Comparison of ENCODE assay signal across 1 cellular context in genomic region chr9:35161713-35162604, GRCh38.
TF ChIP-seq lines count a peak whose summit lies in the region.

UNC13B (plus strand) TSS chr9:35162009; CDS start chr9:35162284, 275 bp downstream.

TF ChIP-seq in HepG2, 621 proteins besides CTCF, POLR2A, EP300 and RAD21 (continued from another document and continues in another):
- TF ChIP-seq HNF4G (IDR thresholded peaks at IDR 0.05; ENCODE audit: borderline replicate concordance, low read depth, low read length) (no peak), HNF4G (CRISPR knock-in tag; IDR thresholded peaks at IDR 0.05; ENCODE audit: borderline replicate concordance, low read depth) (peak; percentile 72), PPARG (CRISPR knock-in tag; conservative IDR thresholded peaks at IDR 0.05) (no peak), ZNF75D (CRISPR knock-in tag; IDR thresholded peaks at IDR 0.05; ENCODE audit: borderline replicate concordance) (no peak), THAP9 (CRISPR knock-in tag; IDR thresholded peaks at IDR 0.05; ENCODE audit: borderline replicate concordance) (peak; percentile 87; the same call in 1 of the 2 replicates), ZNF232 (CRISPR knock-in tag; IDR thresholded peaks at IDR 0.05; ENCODE audit: borderline replicate concordance) (0 out of 2 replicates have a peak, but pooled peaks have one; percentile 64), GATA4 (IDR thresholded peaks at IDR 0.05; ENCODE audit: borderline replicate concordance, low read depth) (0 out of 2 replicates have a peak, but pooled peaks have one; percentile 24), ATF7 (IDR thresholded peaks at IDR 0.05) (no peak), ATF7 (CRISPR knock-in tag; IDR thresholded peaks at IDR 0.05) (0 out of 2 replicates have a peak, but pooled peaks have one; percentile 38), ZBTB8A (CRISPR knock-in tag; IDR thresholded peaks at IDR 0.05; ENCODE audit: borderline replicate concordance, low read depth) (no peak), RFXAP (CRISPR knock-in tag; IDR thresholded peaks at IDR 0.05; ENCODE audit: borderline replicate concordance) (no peak; the same call in 1 of the 2 replicates), ZNF737 (CRISPR knock-in tag; IDR thresholded peaks at IDR 0.05; ENCODE audit: borderline replicate concordance) (no peak), KDM3A (CRISPR knock-in tag; IDR thresholded peaks at IDR 0.05; ENCODE audit: low read depth) (peak; percentile 91; the same call in 1 of the 2 replicates), ELF3 (CRISPR knock-in tag; IDR thresholded peaks at IDR 0.05) (peak; percentile 42), ZNF704 (CRISPR knock-in tag; IDR thresholded peaks at IDR 0.05; ENCODE audit: borderline replicate concordance) (0 out of 2 replicates have a peak, but pooled peaks have one; percentile 53), FLYWCH1 (CRISPR knock-in tag; IDR thresholded peaks at IDR 0.05) (no peak; the same call in 1 of the 2 replicates), SP1 (IDR thresholded peaks at IDR 0.05) (no peak), SP1 (CRISPR knock-in tag; IDR thresholded peaks at IDR 0.05) (peak; percentile 75), ZBED4 (CRISPR knock-in tag; IDR thresholded peaks at IDR 0.05; ENCODE audit: borderline replicate concordance) (0 out of 2 replicates have a peak, but pooled peaks have one; percentile 51), NR0B2 (CRISPR knock-in tag; IDR thresholded peaks at IDR 0.05) (peak; percentile 69; the same call in 1 of the 2 replicates), HOXA5 (CRISPR knock-in tag; IDR thresholded peaks at IDR 0.05) (peak; percentile 64; the same call in 1 of the 2 replicates), ZMAT3 (CRISPR knock-in tag; conservative IDR thresholded peaks at IDR 0.05) (peak; percentile 82; the same call in 1 of the 2 replicates), HDAC2 (CRISPR knock-in tag; IDR thresholded peaks at IDR 0.05) (peak; percentile 66), MXD4 (CRISPR knock-in tag; IDR thresholded peaks at IDR 0.05) (peak; percentile 72; the same call in 1 of the 2 replicates), KAT7 (CRISPR knock-in tag; IDR thresholded peaks at IDR 0.05; ENCODE audit: borderline replicate concordance) (peak; percentile 87; the same call in 1 of the 2 replicates), NR2F2 (IDR thresholded peaks at IDR 0.05; ENCODE audit: borderline replicate concordance, low read depth) (no peak), KAT8 (CRISPR knock-in tag; IDR thresholded peaks at IDR 0.05) (peak; percentile 84), ARNTL (CRISPR knock-in tag; IDR thresholded peaks at IDR 0.05) (peak; percentile 61; the same call in 1 of the 2 replicates), KLF6 (CRISPR knock-in tag; IDR thresholded peaks at IDR 0.05) (peak; percentile 81), FOXK2 (IDR thresholded peaks at IDR 0.05) (no peak), ZNF251 (CRISPR knock-in tag; IDR thresholded peaks at IDR 0.05) (0 out of 2 replicates have a peak, but pooled peaks have one; percentile 49), KLF11 (CRISPR knock-in tag; IDR thresholded peaks at IDR 0.05) (peak; percentile 35; the same call in 1 of the 2 replicates), HMGXB4 (CRISPR knock-in tag; IDR thresholded peaks at IDR 0.05; ENCODE audit: borderline replicate concordance in 1 of 2, low read depth in 1 of 2) (peak; percentile 85 to 87), REPIN1 (CRISPR knock-in tag; IDR thresholded peaks at IDR 0.05; ENCODE audit: borderline replicate concordance, low read depth) (peak; percentile 77; the same call in 1 of the 2 replicates), ZNF558 (CRISPR knock-in tag; IDR thresholded peaks at IDR 0.05; ENCODE audit: borderline replicate concordance) (peak; percentile 70; the same call in 1 of the 2 replicates), RNF2 (conservative IDR thresholded peaks at IDR 0.05; ENCODE audit: low read depth) (0 out of 2 replicates have a peak, but pooled peaks have one; percentile 67)
- TF ChIP-seq, protein P1, sequence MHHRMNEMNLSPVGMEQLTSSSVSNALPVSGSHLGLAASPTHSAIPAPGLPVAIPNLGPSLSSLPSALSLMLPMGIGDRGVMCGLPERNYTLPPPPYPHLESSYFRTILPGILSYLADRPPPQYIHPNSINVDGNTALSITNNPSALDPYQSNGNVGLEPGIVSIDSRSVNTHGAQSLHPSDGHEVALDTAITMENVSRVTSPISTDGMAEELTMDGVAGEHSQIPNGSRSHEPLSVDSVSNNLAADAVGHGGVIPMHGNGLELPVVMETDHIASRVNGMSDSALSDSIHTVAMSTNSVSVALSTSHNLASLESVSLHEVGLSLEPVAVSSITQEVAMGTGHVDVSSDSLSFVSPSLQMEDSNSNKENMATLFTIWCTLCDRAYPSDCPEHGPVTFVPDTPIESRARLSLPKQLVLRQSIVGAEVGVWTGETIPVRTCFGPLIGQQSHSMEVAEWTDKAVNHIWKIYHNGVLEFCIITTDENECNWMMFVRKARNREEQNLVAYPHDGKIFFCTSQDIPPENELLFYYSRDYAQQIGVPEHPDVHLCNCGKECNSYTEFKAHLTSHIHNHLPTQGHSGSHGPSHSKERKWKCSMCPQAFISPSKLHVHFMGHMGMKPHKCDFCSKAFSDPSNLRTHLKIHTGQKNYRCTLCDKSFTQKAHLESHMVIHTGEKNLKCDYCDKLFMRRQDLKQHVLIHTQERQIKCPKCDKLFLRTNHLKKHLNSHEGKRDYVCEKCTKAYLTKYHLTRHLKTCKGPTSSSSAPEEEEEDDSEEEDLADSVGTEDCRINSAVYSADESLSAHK (CRISPR knock-in tag; IDR thresholded peaks at IDR 0.05; ENCODE audit: borderline replicate concordance) = no peak
- TF ChIP-seq, protein P2, sequence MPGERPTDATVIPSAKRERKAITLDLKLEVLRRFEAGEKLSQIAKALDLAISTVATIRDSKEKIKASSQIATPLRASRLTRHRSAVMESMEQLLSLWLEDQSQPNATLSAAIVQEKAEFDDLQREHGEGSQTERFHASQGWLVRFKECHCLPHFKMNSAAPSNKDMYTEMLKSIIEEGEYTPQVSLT (CRISPR knock-in tag; IDR thresholded peaks at IDR 0.05; ENCODE audit: borderline replicate concordance, low read depth) = no peak
- TF ChIP-seq, protein P3, sequence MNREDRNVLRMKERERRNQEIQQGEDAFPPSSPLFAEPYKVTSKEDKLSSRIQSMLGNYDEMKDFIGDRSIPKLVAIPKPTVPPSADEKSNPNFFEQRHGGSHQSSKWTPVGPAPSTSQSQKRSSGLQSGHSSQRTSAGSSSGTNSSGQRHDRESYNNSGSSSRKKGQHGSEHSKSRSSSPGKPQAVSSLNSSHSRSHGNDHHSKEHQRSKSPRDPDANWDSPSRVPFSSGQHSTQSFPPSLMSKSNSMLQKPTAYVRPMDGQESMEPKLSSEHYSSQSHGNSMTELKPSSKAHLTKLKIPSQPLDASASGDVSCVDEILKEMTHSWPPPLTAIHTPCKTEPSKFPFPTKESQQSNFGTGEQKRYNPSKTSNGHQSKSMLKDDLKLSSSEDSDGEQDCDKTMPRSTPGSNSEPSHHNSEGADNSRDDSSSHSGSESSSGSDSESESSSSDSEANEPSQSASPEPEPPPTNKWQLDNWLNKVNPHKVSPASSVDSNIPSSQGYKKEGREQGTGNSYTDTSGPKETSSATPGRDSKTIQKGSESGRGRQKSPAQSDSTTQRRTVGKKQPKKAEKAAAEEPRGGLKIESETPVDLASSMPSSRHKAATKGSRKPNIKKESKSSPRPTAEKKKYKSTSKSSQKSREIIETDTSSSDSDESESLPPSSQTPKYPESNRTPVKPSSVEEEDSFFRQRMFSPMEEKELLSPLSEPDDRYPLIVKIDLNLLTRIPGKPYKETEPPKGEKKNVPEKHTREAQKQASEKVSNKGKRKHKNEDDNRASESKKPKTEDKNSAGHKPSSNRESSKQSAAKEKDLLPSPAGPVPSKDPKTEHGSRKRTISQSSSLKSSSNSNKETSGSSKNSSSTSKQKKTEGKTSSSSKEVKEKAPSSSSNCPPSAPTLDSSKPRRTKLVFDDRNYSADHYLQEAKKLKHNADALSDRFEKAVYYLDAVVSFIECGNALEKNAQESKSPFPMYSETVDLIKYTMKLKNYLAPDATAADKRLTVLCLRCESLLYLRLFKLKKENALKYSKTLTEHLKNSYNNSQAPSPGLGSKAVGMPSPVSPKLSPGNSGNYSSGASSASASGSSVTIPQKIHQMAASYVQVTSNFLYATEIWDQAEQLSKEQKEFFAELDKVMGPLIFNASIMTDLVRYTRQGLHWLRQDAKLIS (CRISPR knock-in tag; IDR thresholded peaks at IDR 0.05) = no peak
- TF ChIP-seq, protein P4, sequence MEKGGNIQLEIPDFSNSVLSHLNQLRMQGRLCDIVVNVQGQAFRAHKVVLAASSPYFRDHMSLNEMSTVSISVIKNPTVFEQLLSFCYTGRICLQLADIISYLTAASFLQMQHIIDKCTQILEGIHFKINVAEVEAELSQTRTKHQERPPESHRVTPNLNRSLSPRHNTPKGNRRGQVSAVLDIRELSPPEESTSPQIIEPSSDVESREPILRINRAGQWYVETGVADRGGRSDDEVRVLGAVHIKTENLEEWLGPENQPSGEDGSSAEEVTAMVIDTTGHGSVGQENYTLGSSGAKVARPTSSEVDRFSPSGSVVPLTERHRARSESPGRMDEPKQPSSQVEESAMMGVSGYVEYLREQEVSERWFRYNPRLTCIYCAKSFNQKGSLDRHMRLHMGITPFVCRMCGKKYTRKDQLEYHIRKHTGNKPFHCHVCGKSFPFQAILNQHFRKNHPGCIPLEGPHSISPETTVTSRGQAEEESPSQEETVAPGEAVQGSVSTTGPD (CRISPR knock-in tag; IDR thresholded peaks at IDR 0.05) = no peak
